Comparison of ENCODE assay signal across 24 cellular contexts in the genomic region with DNA sequence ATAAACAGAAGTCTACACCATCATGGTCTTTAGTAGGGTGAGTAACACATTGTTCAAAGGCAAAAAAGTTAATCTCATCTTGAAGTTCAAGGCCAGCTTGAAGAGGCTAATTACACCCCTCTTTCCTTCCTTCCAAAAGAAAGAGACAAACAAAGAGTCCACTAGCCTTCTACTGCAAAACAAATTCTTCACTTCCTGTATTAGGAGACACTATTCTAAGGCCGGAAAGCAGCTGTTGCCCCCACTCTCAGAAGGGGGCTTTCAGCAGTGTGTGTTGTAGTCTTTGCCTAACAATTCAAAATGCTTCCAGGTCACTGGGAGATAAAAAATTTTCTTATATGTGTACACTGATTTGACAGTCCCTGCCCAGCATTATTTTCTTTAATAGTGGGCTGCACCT. TPM values are rescaled to one million over a fixed set of nuclear protein-coding genes. Genes with fewer than 3 reads are reported as not detected.
DNase-seq lines count a peak whose midpoint lies in the region; TF ChIP-seq lines count a peak whose summit lies in the region.
"Had no signal": no experiment of that assay in that cellular context is flagged by ENCODE, and none has a peak within 500 bp of the region (broad histone marks: within the 10 kb centered on the region; RNA-seq: fewer than 3 reads in every experiment).

No MANE protein-coding gene starts in this region.

- H2BK20ac ChIP-seq in H9 (ENCODE audit: low read depth, low read length, poor library complexity, severe bottlenecking): no peak overlapping the region

- H3K9me3 Mint-ChIP-seq in H9 (no peaks in the 10 kb centered on the region), nephron progenitor cell (no peaks in the 10 kb centered on the region)
- H3K9me3 Mint-ChIP-seq: CD4-positive, CD25-positive, alpha-beta regulatory T cell; CD8-positive, alpha-beta memory T cell; HFFc6; IgD-negative memory B cell had no signal

- H3K79me1 ChIP-seq in H9 (ENCODE audit: insufficient read depth, low read depth, low read length, poor library complexity, severe bottlenecking): no peaks in the 10 kb centered on the region

- no peak overlapping the region for H2AK5ac ChIP-seq in H9 (ENCODE audit: insufficient read length, low read length)

- no peak overlapping the region for H4K91ac ChIP-seq in H9 (ENCODE audit: insufficient read length, low read depth, low read length)

- whole genome bisulfite sequencing in H9 (ENCODE audit: extremely low coverage, insufficient read length, low lambda C conversion rate): no CpG with 5 or more reads among the region's 1 CpG

- H2AFZ ChIP-seq in H9 (ENCODE audit: low read length): no peak overlapping the region

- H3K27me3 ChIP-seq in A673 (replicated peaks; ENCODE audit: insufficient read depth, low read depth, low read length, poor library complexity): no peaks in the 10 kb centered on the region
- H3K27me3 ChIP-seq in H9 (ENCODE audit: insufficient read depth, low read length): no peaks in the 10 kb centered on the region
- H3K27me3 ChIP-seq in duodenal mucosa (ENCODE audit: control insufficient read depth in 1 of 2, insufficient read depth in 2 of 2, low read length in 2 of 2): no peaks in the 10 kb centered on the region
- H3K27me3 ChIP-seq: BE2C had no signal

- no peak overlapping the region for H3K4ac ChIP-seq in H9 (ENCODE audit: low read depth, low read length)

- CTCF ChIA-PET in A673 (lab: Charles Lee): no interaction called here

- no peak overlapping the region for H3K9ac ChIP-seq in H9 (ENCODE audit: extremely low read depth, insufficient read length, low read length)
- no peak overlapping the region for H3K9ac ChIP-seq in duodenal mucosa (ENCODE audit: low read depth in 1 of 2, low read length in 2 of 2)

- H3K4me2 ChIP-seq in H9 (ENCODE audit: insufficient read depth, insufficient read length, low read length): no peak overlapping the region

- intact Hi-C loops in A673 (cut with micrococcal nuclease; ENCODE audit: unreplicated experiment): no loop called here

- H3K56ac ChIP-seq in H9 (ENCODE audit: insufficient read length, low read depth, low read length): no peak overlapping the region

- no peak overlapping the region for H2BK15ac ChIP-seq in H9 (ENCODE audit: low read depth, low read length)

- no peak overlapping the region for H2BK5ac ChIP-seq in H9 (ENCODE audit: insufficient read length, low read length)

- H3K4me1 Mint-ChIP-seq in H9 (peaks cover 10 to 15% of the 10 kb centered on the region in 2 experiments), nephron progenitor cell (no peaks in the 10 kb centered on the region)
- H3K4me1 Mint-ChIP-seq: CD8-positive, alpha-beta memory T cell had no signal

- H3K36me3 ChIP-seq in A673 (ENCODE audit: insufficient read depth, low read length, poor library complexity, severe bottlenecking): peaks cover 6% of the 10 kb centered on the region
- peaks cover 24 to 68% of the 10 kb centered on the region in 2 donors for H3K36me3 ChIP-seq in duodenal mucosa (ENCODE audit: control insufficient read depth in 1 of 2, insufficient read depth in 2 of 2, low read length in 2 of 2)
- H3K36me3 ChIP-seq: BE2C had no signal

- H3K23ac ChIP-seq in H9 (ENCODE audit: insufficient read length, low read depth, low read length): no peak overlapping the region

- H3K4me3 Mint-ChIP-seq in H9: no peak overlapping the region
- H3K4me3 Mint-ChIP-seq in nephron progenitor cell: no peak overlapping the region
- H3K4me3 Mint-ChIP-seq: CD4-positive, CD25-positive, alpha-beta regulatory T cell; CD8-positive, alpha-beta memory T cell; HFFc6 had no signal

- POLR2A ChIA-PET in A673 (lab: Charles Lee; ENCODE audit: low non-redundant PET): no interaction called here

- H4K8ac ChIP-seq in H9 (replicated peaks; ENCODE audit: insufficient read length, low read depth, low read length): no peak overlapping the region

- TF ChIP-seq CTCF in A673 (conservative IDR thresholded peaks at IDR 0.05; ENCODE audit: low read depth, low read length) (no peak), H9 (conservative IDR thresholded peaks at IDR 0.05) (no peak), nephron progenitor cell (IDR thresholded peaks at IDR 0.05) (no peak)

- no peaks in the 10 kb centered on the region for H3K9me3 ChIP-seq in A673 (ENCODE audit: low read depth, low read length, poor library complexity, severe bottlenecking)
- H3K9me3 ChIP-seq in H9 (ENCODE audit: control insufficient read depth, low read depth, low read length): no peaks in the 10 kb centered on the region
- H3K9me3 ChIP-seq in duodenal mucosa (ENCODE audit: control insufficient read depth in 1 of 2, low read length in 2 of 2): no peaks in the 10 kb centered on the region
- H3K9me3 ChIP-seq: BE2C had no signal

- H2BK120ac ChIP-seq in H9 (ENCODE audit: low read depth, low read length, poor library complexity, severe bottlenecking): no peak overlapping the region

- H3K23me2 ChIP-seq in H9 (ENCODE audit: insufficient read length, low read depth, low read length, poor library complexity, severe bottlenecking): no peaks in the 10 kb centered on the region

- H4K5ac ChIP-seq in H9 (ENCODE audit: insufficient read length, low read depth, low read length): no peak overlapping the region

- H3K18ac ChIP-seq in H9 (ENCODE audit: insufficient read length, low read depth, low read length): no peak overlapping the region

- H3K4me3 ChIP-seq in A673 (ENCODE audit: low read depth, low read length, poor library complexity, severe bottlenecking) (no peak overlapping the region), duodenal mucosa (ENCODE audit: low read depth in 1 of 2, low read length in 2 of 2) (peak overlapping the region; percentile 5 to 10)
- H3K4me3 ChIP-seq: GM12878 had no signal

- peak; percentile 69 for DNase-seq in A673 (ENCODE audit: low spot score)
- no peak for DNase-seq in H9
- DNase-seq in nephron progenitor cell: no peak
- DNase-seq in iPS-NIHi7 (ENCODE audit: extremely low spot score): no peak
- no peak for DNase-seq in NCI-H774 (lab: John Stamatoyannopoulos, UW)
- no peak for DNase-seq in ureter (ENCODE audit: low spot score)
- DNase-seq: ACHN; BE2C; C1 segment of cervical spinal cord; CD4-positive, CD25-positive, alpha-beta regulatory T cell; CD8-positive, alpha-beta memory T cell; COR-L47; DMS 273 treated with DMSO at 0.1 percent for 48 hours; DMS53; DND-41; EL; HFFc6 had no signal

- H3K27ac Mint-ChIP-seq in H9 (peak overlapping the region in 2 of 3 experiments; percentile 30 to 51; a peak in 3 of 7 replicates), nephron progenitor cell (peak overlapping the region; percentile 61)
- H3K27ac Mint-ChIP-seq: CD4-positive, CD25-positive, alpha-beta regulatory T cell; CD8-positive, alpha-beta memory T cell; HFFc6 had no signal

- no peaks in the 10 kb centered on the region for H3K79me2 ChIP-seq in H9 (ENCODE audit: insufficient read depth, low read length)

- no peaks in the 10 kb centered on the region for H3K4me1 ChIP-seq in A673 (ENCODE audit: insufficient read depth, low read length, poor library complexity, severe bottlenecking)
- peaks cover 3% of the 10 kb centered on the region; the same call in 1 of the 2 replicates for H3K4me1 ChIP-seq in H9 (ENCODE audit: insufficient read depth, low read length)
- peaks cover 25 to 33% of the 10 kb centered on the region in 2 donors for H3K4me1 ChIP-seq in duodenal mucosa (ENCODE audit: control insufficient read depth in 1 of 2, insufficient read depth in 2 of 2, low read length in 2 of 2)
- H3K4me1 ChIP-seq: BE2C had no signal

- no peaks in the 10 kb centered on the region for H4K20me1 ChIP-seq in H9 (ENCODE audit: control insufficient read depth, insufficient read depth, insufficient read length)

- no peak overlapping the region for H2BK12ac ChIP-seq in H9 (ENCODE audit: insufficient read length, low read depth, low read length)

- no peak overlapping the region for H3K14ac ChIP-seq in H9 (ENCODE audit: insufficient read depth, low read length)

- BruUV-seq in A673 (replicated peaks; lab: Mats Ljungman, UMichigan): no TSS peak

- H3K27me3 Mint-ChIP-seq in H9 (ENCODE audit: low read depth): no peaks in the 10 kb centered on the region
- H3K27me3 Mint-ChIP-seq in nephron progenitor cell (ENCODE audit: low read depth, poor library complexity): no peaks in the 10 kb centered on the region
- H3K27me3 Mint-ChIP-seq: CD4-positive, CD25-positive, alpha-beta regulatory T cell; CD8-positive, alpha-beta memory T cell; IgD-negative memory B cell had no signal

- H3K36me3 Mint-ChIP-seq in H9 (ENCODE audit: insufficient read depth in 1 of 3, low read depth in 3 of 3) (peaks cover 7 to 29% (median 9%) of the 10 kb centered on the region in 3 experiments; a peak in 4 of 7 replicates), nephron progenitor cell (ENCODE audit: low read depth) (peaks cover 55% of the 10 kb centered on the region)

- H3K27ac ChIP-seq in A673 (ENCODE audit: low read depth, low read length, poor library complexity, severe bottlenecking) (no peak overlapping the region), H9 (ENCODE audit: insufficient read length, low read depth, low read length) (no peak overlapping the region), duodenal mucosa (ENCODE audit: low read depth, low read length) (no peak overlapping the region)
- H3K27ac ChIP-seq: HL-60 had no signal

- no peak overlapping the region for H3T11ph ChIP-seq in H9 (ENCODE audit: low read length)

RNA-seq across cellular contexts. Expression of gene RASGEF1B, which starts 25.1 kb away (rescaled TPM):
- total RNA-seq in A673 (2021) (6.4 and 8.1 TPM in 2 replicates), H9 (2021) (6.4 and 7.5 TPM in 2 replicates), ureter (8.4 TPM)
- total RNA-seq: A172, G401, HFFc6, HT1080 had no signal
